In genomic region chr3:64064804-64065203, GRCh38 we compare ENCODE assay signal across 9 cellular contexts.
"Had no signal": no experiment of that assay in that cellular context is flagged by ENCODE, and none has a peak within 500 bp of the region (broad histone marks: within the 10 kb centered on the region; RNA-seq: fewer than 3 reads in every experiment).

No MANE protein-coding gene starts in this region.

- H3K4me2 ChIP-seq: KMS-11 had no signal

- H3K9ac ChIP-seq: KMS-11 had no signal

- DNase-seq: IMR-90, KBM-7, KG1 had no signal

- H3K27ac Mint-ChIP-seq: IgD-negative memory B cell had no signal

- H3K36me3 Mint-ChIP-seq: IgD-negative memory B cell had no signal

- H3K4me3 ChIP-seq: K562 had no signal

- ATAC-seq: HepG2, K562 had no signal

- H3K27me3 Mint-ChIP-seq: IgD-negative memory B cell had no signal

- H3K4me3 Mint-ChIP-seq: IgD-negative memory B cell had no signal

- FAIRE-seq: HepG2, HTR-8/SVneo, K562 had no signal

- H3K4me1 Mint-ChIP-seq: IgD-negative memory B cell had no signal

- H3K27ac ChIP-seq: HL-60, KMS-11 had no signal
